In genomic region chr3:19213608-19214220, GRCh38 we compare ENCODE assay signal across 9 cellular contexts.
DNase-seq lines count a peak whose midpoint lies in the region; ATAC-seq and TF ChIP-seq lines count a peak whose summit lies in the region.
"Had no signal": no experiment of that assay in that cellular context is flagged by ENCODE, and none has a peak within 500 bp of the region (broad histone marks: within the 10 kb centered on the region; RNA-seq: fewer than 3 reads in every experiment).

No MANE protein-coding gene starts in this region.

- H3K36me3 Mint-ChIP-seq in CD14-positive monocyte (no peaks in the 10 kb centered on the region), T-cell (no peaks in the 10 kb centered on the region)
- H3K36me3 Mint-ChIP-seq in naive thymus-derived CD4-positive, alpha-beta T cell: no peaks in the 10 kb centered on the region

- H3K27me3 Mint-ChIP-seq in CD14-positive monocyte (ENCODE audit: low read depth in 3 of 3): peaks cover 0 to 2% (median 0%) of the 10 kb centered on the region in 3 donors
- H3K27me3 Mint-ChIP-seq in naive thymus-derived CD4-positive, alpha-beta T cell: no peaks in the 10 kb centered on the region
- no peaks in the 10 kb centered on the region for H3K27me3 Mint-ChIP-seq in T-cell
- H3K27me3 Mint-ChIP-seq: activated CD4-positive, alpha-beta memory T cell treated with anti-CD3 and anti-CD28 coated beads, Interleukin-2, amount 10 ng/mL, durations not matched to agents 7 days and 5 days had no signal

- CTCF ChIA-PET in naive thymus-derived CD4-positive, alpha-beta T cell (lab: Charles Lee): no interaction called here
- CTCF ChIA-PET in T-cell (lab: Charles Lee): no interaction called here

- no peaks in the 10 kb centered on the region for H3K4me1 ChIP-seq in naive thymus-derived CD4-positive, alpha-beta T cell (ENCODE audit: control insufficient read depth in 2 of 2, insufficient read depth in 2 of 2, low read length in 2 of 2)

- H3K27ac Mint-ChIP-seq in CD14-positive monocyte (no peak overlapping the region), T-cell (no peak overlapping the region)
- no peak overlapping the region for H3K27ac Mint-ChIP-seq in naive thymus-derived CD4-positive, alpha-beta T cell
- H3K27ac Mint-ChIP-seq: activated CD4-positive, alpha-beta memory T cell treated with anti-CD3 and anti-CD28 coated beads, Interleukin-2, amount 10 ng/mL, durations not matched to agents 7 days and 5 days had no signal

- H3K4me1 Mint-ChIP-seq in CD14-positive monocyte: no peaks in the 10 kb centered on the region
- no peaks in the 10 kb centered on the region for H3K4me1 Mint-ChIP-seq in naive thymus-derived CD4-positive, alpha-beta T cell
- H3K4me1 Mint-ChIP-seq in T-cell: no peaks in the 10 kb centered on the region
- H3K4me1 Mint-ChIP-seq: activated CD4-positive, alpha-beta memory T cell treated with anti-CD3 and anti-CD28 coated beads, Interleukin-2, amount 10 ng/mL, durations not matched to agents 7 days and 5 days had no signal

- intact Hi-C loops in CD14-positive monocyte (cut with micrococcal nuclease): no loop called here
- intact Hi-C loops in naive thymus-derived CD4-positive, alpha-beta T cell (cut with micrococcal nuclease): no loop called here

- H3K4me3 Mint-ChIP-seq in CD14-positive monocyte (no peak overlapping the region), T-cell (no peak overlapping the region)
- no peak overlapping the region for H3K4me3 Mint-ChIP-seq in naive thymus-derived CD4-positive, alpha-beta T cell
- H3K4me3 Mint-ChIP-seq: activated CD4-positive, alpha-beta memory T cell treated with anti-CD3 and anti-CD28 coated beads, Interleukin-2, amount 10 ng/mL, durations not matched to agents 7 days and 5 days had no signal

- no peaks in the 10 kb centered on the region for H3K9me3 ChIP-seq in naive thymus-derived CD4-positive, alpha-beta T cell (ENCODE audit: control insufficient read depth in 2 of 3, low read length in 3 of 3)

- H3K27ac ChIP-seq in naive thymus-derived CD4-positive, alpha-beta T cell (ENCODE audit: low read depth, low read length): no peak overlapping the region

- POLR2A ChIA-PET in naive thymus-derived CD4-positive, alpha-beta T cell (lab: Charles Lee): no interaction called here
- POLR2A ChIA-PET in T-cell (lab: Charles Lee): no interaction called here

- peak; percentile 17 for TF ChIP-seq CTCF in CD14-positive monocyte (IDR thresholded peaks at IDR 0.05)

- DNase-seq in CD14-positive monocyte (ENCODE audit: low spot score) (no peak), NCI-H524 treated with DMSO at 0.1 percent for 48 hours (lab: John Stamatoyannopoulos, UW) (peak; percentile 31), iPS DF 4.7 (ENCODE audit: extremely low read depth, low spot score) (peak; percentile 33), T-cell (no peak)
- DNase-seq in stimulated activated CD4-positive, alpha-beta T cell treated with anti-CD3 and anti-CD28 coated beads, Interleukin-1b, Interleukin-23, amount 100 ng/mL, for 48 hours: no peak
- no peak for DNase-seq in naive thymus-derived CD4-positive, alpha-beta T cell
- DNase-seq: activated CD4-positive, alpha-beta memory T cell treated with anti-CD3 and anti-CD28 coated beads, Interleukin-2, amount 10 ng/mL, durations not matched to agents 7 days and 5 days had no signal

- H3K27me3 ChIP-seq in naive thymus-derived CD4-positive, alpha-beta T cell (ENCODE audit: control insufficient read depth in 2 of 2, insufficient read depth in 2 of 2, low read length in 2 of 2): no peaks in the 10 kb centered on the region

- H3K36me3 ChIP-seq in naive thymus-derived CD4-positive, alpha-beta T cell (ENCODE audit: control insufficient read depth in 2 of 3, insufficient read depth in 3 of 3, low read length in 3 of 3): no peaks in the 10 kb centered on the region

- H3K4me3 ChIP-seq in naive thymus-derived CD4-positive, alpha-beta T cell (ENCODE audit: low read length): no peak overlapping the region

- ATAC-seq in GM18858 (IDR thresholded peaks at IDR 0.05; ENCODE audit: unreplicated experiment) (peak; percentile 74), HG03442 (IDR thresholded peaks at IDR 0.05; ENCODE audit: unreplicated experiment) (no peak), T-cell (replicated peaks in 1 of 4) (no peak)
- no peak for ATAC-seq in naive thymus-derived CD4-positive, alpha-beta T cell

- H3K9me3 Mint-ChIP-seq in CD14-positive monocyte: no peaks in the 10 kb centered on the region
- no peaks in the 10 kb centered on the region for H3K9me3 Mint-ChIP-seq in naive thymus-derived CD4-positive, alpha-beta T cell
- H3K9me3 Mint-ChIP-seq in T-cell: no peaks in the 10 kb centered on the region
- H3K9me3 Mint-ChIP-seq: activated CD4-positive, alpha-beta memory T cell treated with anti-CD3 and anti-CD28 coated beads, Interleukin-2, amount 10 ng/mL, durations not matched to agents 7 days and 5 days had no signal

Comparison
In these comparisons a context has a peak if more than half of its experiments do, and no peak if none do; other contexts are left out.
1. DNase-seq: peak in NCI-H524 treated with DMSO at 0.1 percent for 48 hours (single experiment) and iPS DF 4.7 (single experiment); none in CD14-positive monocyte (single experiment), stimulated activated CD4-positive, alpha-beta T cell treated with anti-CD3 and anti-CD28 coated beads, Interleukin-1b, Interleukin-23, amount 100 ng/mL, for 48 hours (single experiment), naive thymus-derived CD4-positive, alpha-beta T cell (0 of 9) and T-cell (0 of 34).